In the genomic region with DNA sequence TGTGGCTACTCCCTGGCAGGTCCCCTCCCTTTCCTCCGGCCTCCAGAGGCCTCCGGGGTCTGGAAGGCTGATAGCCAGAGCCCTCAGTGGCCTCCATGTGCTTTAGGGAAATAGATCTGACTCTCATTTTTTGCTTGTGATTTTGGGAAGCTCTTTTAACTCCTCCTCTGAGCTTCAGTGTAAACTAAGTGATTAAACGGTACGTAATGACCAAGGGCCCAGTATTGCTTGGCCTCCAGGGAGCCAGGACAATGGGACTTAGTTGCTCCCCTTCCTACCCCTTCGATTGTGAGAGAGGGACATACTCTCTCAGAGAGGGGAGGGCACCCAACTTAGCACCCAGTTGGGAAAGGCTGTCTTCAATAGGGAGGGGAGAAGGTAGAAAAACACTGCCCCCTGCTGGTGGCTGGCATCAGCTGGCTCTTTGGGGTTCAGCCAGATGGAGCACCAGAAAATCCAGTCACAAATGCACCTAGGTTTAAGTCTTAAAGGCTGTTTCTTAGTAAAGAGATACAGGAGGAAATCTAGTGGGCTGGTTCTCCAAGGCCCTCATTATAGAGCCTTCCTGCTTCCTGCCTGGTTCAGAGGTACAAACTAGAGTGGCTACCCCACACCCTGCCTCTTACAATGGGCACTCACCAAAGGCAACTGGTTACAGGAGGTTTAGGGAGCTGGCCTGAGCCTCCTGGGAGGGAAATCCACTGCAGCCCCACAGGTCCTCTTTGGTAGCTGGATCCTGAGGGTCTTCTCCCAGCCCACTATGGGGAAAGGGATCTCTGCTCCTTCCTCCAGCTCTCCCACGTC, we compare ENCODE assay signal across 8 cellular contexts. TPM values are rescaled to one million over a fixed set of nuclear protein-coding genes. Genes with fewer than 3 reads are reported as not detected.
A peak's percentile ranks its signal among the peaks of the same experiment; 100 is the strongest.
DNase-seq lines count a peak whose midpoint lies in the region; ATAC-seq and TF ChIP-seq lines count a peak whose summit lies in the region.

No MANE protein-coding gene starts in this region.

- no peaks in the 10 kb centered on the region for H3K4me1 ChIP-seq in HAP-1

- H3K36me3 Mint-ChIP-seq in effector memory CD8-positive, alpha-beta T cell (ENCODE audit: insufficient read depth), result peaks cover 93% of the 10 kb centered on the region
- H3K36me3 Mint-ChIP-seq in mesothelial cell of epicardium, result no peaks in the 10 kb centered on the region

- peak overlapping the region; percentile 98 to 100 for H3K27ac Mint-ChIP-seq in effector memory CD8-positive, alpha-beta T cell
- peak overlapping the region; percentile 18 for H3K27ac Mint-ChIP-seq in mesothelial cell of epicardium

- peaks cover 52 to 59% of the 10 kb centered on the region in 2 donors for H3K4me1 Mint-ChIP-seq in effector memory CD8-positive, alpha-beta T cell (ENCODE audit: low read depth in 2 of 2)
- peaks cover 34% of the 10 kb centered on the region for H3K4me1 Mint-ChIP-seq in mesothelial cell of epicardium

- no peaks in the 10 kb centered on the region for H3K9me3 Mint-ChIP-seq in effector memory CD8-positive, alpha-beta T cell
- no peaks in the 10 kb centered on the region for H3K9me3 Mint-ChIP-seq in mesothelial cell of epicardium

- peak; percentile 89 for TF ChIP-seq CTCF in mesothelial cell of epicardium (IDR thresholded peaks at IDR 0.05; ENCODE audit: unreplicated experiment)

- no peaks in the 10 kb centered on the region for H3K27me3 ChIP-seq in HAP-1 (ENCODE audit: low read depth)

- peak overlapping the region; percentile 81 to 93 for H3K4me3 Mint-ChIP-seq in effector memory CD8-positive, alpha-beta T cell
- H3K4me3 Mint-ChIP-seq in mesothelial cell of epicardium, result no peak overlapping the region

- H3K4me3 ChIP-seq in HAP-1, result no peak overlapping the region

- no peaks in the 10 kb centered on the region for H3K36me3 ChIP-seq in HAP-1 (replicated peaks)

- no peaks in the 10 kb centered on the region for H3K9me3 ChIP-seq in HAP-1

- in situ Hi-C loops in HAP-1 (cut with MboI; ENCODE audit: low sequenced_read_pairs), result loop anchor here (5.0 kb wide), 1 partner anchor 96 kb away; no protein-coding TSS in a partner anchor

- H3K27me3 Mint-ChIP-seq in effector memory CD8-positive, alpha-beta T cell, result no peaks in the 10 kb centered on the region
- no peaks in the 10 kb centered on the region for H3K27me3 Mint-ChIP-seq in mesothelial cell of epicardium (ENCODE audit: low read depth)

- ATAC-seq in effector memory CD8-positive, alpha-beta T cell (replicated peaks), result peak; percentile 31
- ATAC-seq in HG03045 (IDR thresholded peaks at IDR 0.05; ENCODE audit: unreplicated experiment), result no peak

- peak; percentile 87 for DNase-seq in Ammon's horn (ENCODE audit: low spot score)
- peak; percentile 11 to 85 for DNase-seq in HAP-1 (ENCODE audit: low spot score in 2 of 2)
- peak; percentile 51 to 57 for DNase-seq in NOMO-1 (lab: John Stamatoyannopoulos, UW; ENCODE audit: unreplicated experiment in 2 of 2)
- peak; percentile 76 to 77 for DNase-seq in activated CD8-positive, alpha-beta memory T cell treated with anti-CD3 and anti-CD28 coated beads for 4 hours (ENCODE audit: low read depth in 2 of 2)
- peak; percentile 81 to 88 (median 84) for DNase-seq in effector memory CD8-positive, alpha-beta T cell
- DNase-seq in mesothelial cell of epicardium (ENCODE audit: low spot score in 2 of 2, unreplicated experiment in 2 of 2), result peak; percentile 64 to 83
- DNase-seq in stimulated activated CD8-positive, alpha-beta memory T cell treated with anti-CD3 and anti-CD28 coated beads, Interleukin-4, amount 100 ng/mL, for 24 hours (ENCODE audit: low read depth), result peak; percentile 80

RNA-seq across cellular contexts. Expression of a gene that starts 28.6 kb away (rescaled TPM):
- total RNA-seq in mesothelial cell of epicardium, result 49.6 to 53.3 TPM (median 52.3 TPM) in 3 replicates

RNA-seq across cellular contexts. Expression of a gene that starts 51.7 kb away (rescaled TPM):
- total RNA-seq in mesothelial cell of epicardium, result 3.3 to 4.6 TPM (median 4.1 TPM) in 3 replicates
